In genomic region chr4:98891533-98892337, GRCh38 we compare ENCODE assay signal across 1 cellular context.
A peak's percentile ranks its signal among the peaks of the same experiment; 100 is the strongest.
TF ChIP-seq lines count a peak whose summit lies in the region.

No MANE protein-coding gene starts in this region.

TF ChIP-seq in HepG2, 621 proteins besides CTCF, POLR2A, EP300 and RAD21:
- TF ChIP-seq HMG20A (CRISPR knock-in tag; IDR thresholded peaks at IDR 0.05; ENCODE audit: borderline replicate concordance) = no peak
- TF ChIP-seq CEBPB (IDR thresholded peaks at IDR 0.05; ENCODE audit: borderline replicate concordance, low read depth, low read length) = peak; percentile 7; the same call in 1 of the 2 replicates
